In genomic region chr4:184896868-184897715, GRCh38 we compare ENCODE assay signal across 10 cellular contexts.
DNase-seq lines count a peak whose midpoint lies in the region; ATAC-seq and TF ChIP-seq lines count a peak whose summit lies in the region.
"Had no signal": no experiment of that assay in that cellular context is flagged by ENCODE, and none has a peak within 500 bp of the region (broad histone marks: within the 10 kb centered on the region; RNA-seq: fewer than 3 reads in every experiment).

No MANE protein-coding gene starts in this region.

- in situ Hi-C loops in KBM-7 (cut with MboI; ENCODE audit: low pct_unique_long_range_greater_than_20kb, low sequenced_read_pairs): no loop called here

- H3K9ac ChIP-seq in BLaER1: no peak overlapping the region
- H3K9ac ChIP-seq: neural progenitor cell had no signal

- H3K9me3 ChIP-seq in BLaER1 (peaks cover 3% of the 10 kb centered on the region; the same call in 1 of the 2 replicates), gastroesophageal sphincter (peaks cover 0 to 7% (median 0%) of the 10 kb centered on the region in 3 donors)

- TF ChIP-seq EP300 in gastroesophageal sphincter (IDR thresholded peaks at IDR 0.05): no peak

- H4K20me1 ChIP-seq in BLaER1: no peaks in the 10 kb centered on the region

- no peak overlapping the region for H3K4me3 ChIP-seq in BLaER1
- H3K4me3 ChIP-seq in gastroesophageal sphincter: no peak overlapping the region
- H3K4me3 ChIP-seq: neural progenitor cell had no signal

- H3K4me1 ChIP-seq in BLaER1 (peaks cover 57% of the 10 kb centered on the region), gastroesophageal sphincter (no peaks in the 10 kb centered on the region)
- H3K4me1 ChIP-seq: neural progenitor cell had no signal

- H3K36me3 ChIP-seq in BLaER1: no peaks in the 10 kb centered on the region
- H3K36me3 ChIP-seq in gastroesophageal sphincter: no peaks in the 10 kb centered on the region
- H3K36me3 ChIP-seq: neural progenitor cell had no signal

- DNase-seq in KBM-7: no peak
- DNase-seq in epidermal melanocyte (ENCODE audit: insufficient read length, low spot score): no peak
- no peak for DNase-seq in DMS153 (lab: John Stamatoyannopoulos, UW)
- DNase-seq in stimulated activated CD4-positive, alpha-beta T cell treated with anti-CD3 and anti-CD28 coated beads, Interleukin-4, amount 100 ng/mL, for 1 hour: no peak

- ATAC-seq in GM19452 (IDR thresholded peaks at IDR 0.05; ENCODE audit: unreplicated experiment) (peak; percentile 66), HG03354 (IDR thresholded peaks at IDR 0.05; ENCODE audit: poor library complexity, severe bottlenecking, unreplicated experiment) (peak; percentile 71), gastroesophageal sphincter (peak; percentile 21)

- H3K27ac ChIP-seq in BLaER1 (no peak overlapping the region), gastroesophageal sphincter (no peak overlapping the region)
- H3K27ac ChIP-seq: epithelial cell of prostate, neural progenitor cell had no signal

- TF ChIP-seq POLR2A in gastroesophageal sphincter (IDR thresholded peaks at IDR 0.05): no peak

- H3K4me2 ChIP-seq in BLaER1: peak overlapping the region; percentile 78
- H3K4me2 ChIP-seq: neural progenitor cell had no signal

- WGBS in gastroesophageal sphincter (ENCODE audit: low coverage in 1 of 2), 2 donors: 62 to 68% methylated on average over 9 to 12 of the region's 19 CpGs

- TF ChIP-seq CTCF in gastroesophageal sphincter (IDR thresholded peaks at IDR 0.05): no peak

- H3K27me3 ChIP-seq in BLaER1 (no peaks in the 10 kb centered on the region), gastroesophageal sphincter (peaks cover 23% of the 10 kb centered on the region)
- H3K27me3 ChIP-seq: neural progenitor cell had no signal

Comparison
In these comparisons a context has a peak if more than half of its experiments do, and no peak if none do; other contexts are left out.
1. ATAC-seq: peak in every context shown above with its lines; median percentile 71 in HG03354; 66 in GM19452; 21 in gastroesophageal sphincter.